In genomic region chr6:15061908-15062307, GRCh38 we compare ENCODE assay signal across 17 cellular contexts.
"Had no signal": no experiment of that assay in that cellular context is flagged by ENCODE, and none has a peak within 500 bp of the region (broad histone marks: within the 10 kb centered on the region; RNA-seq: fewer than 3 reads in every experiment).

No MANE protein-coding gene starts in this region.

- ATAC-seq: activated CD8-positive, alpha-beta memory T cell treated with anti-CD3 and anti-CD28 coated beads, Interleukin-2, amount 10 ng/mL, durations not matched to agents 7 days and 5 days; left lobe of liver had no signal

- H3K27ac ChIP-seq: dorsolateral prefrontal cortex, upper lobe of right lung had no signal

- H3K4me3 Mint-ChIP-seq: activated CD8-positive, alpha-beta memory T cell treated with anti-CD3 and anti-CD28 coated beads, Interleukin-2, amount 10 ng/mL, durations not matched to agents 7 days and 5 days; activated naive CD8-positive, alpha-beta T cell; activated T-cell treated with anti-CD3 and anti-CD28 coated beads, Interleukin-2, amount 50 U/mL, for 24 hours had no signal

- H3K27me3 ChIP-seq: dorsolateral prefrontal cortex, upper lobe of right lung had no signal

- H3K9me3 Mint-ChIP-seq: activated T-cell treated with anti-CD3 and anti-CD28 coated beads, Interleukin-2, amount 50 U/mL, for 24 hours had no signal

- H3K36me3 Mint-ChIP-seq: activated CD8-positive, alpha-beta memory T cell treated with anti-CD3 and anti-CD28 coated beads, Interleukin-2, amount 10 ng/mL, durations not matched to agents 7 days and 5 days; activated naive CD8-positive, alpha-beta T cell had no signal

- H3K27ac Mint-ChIP-seq: activated CD8-positive, alpha-beta memory T cell treated with anti-CD3 and anti-CD28 coated beads, Interleukin-2, amount 10 ng/mL, durations not matched to agents 7 days and 5 days; activated naive CD8-positive, alpha-beta T cell; activated T-cell treated with anti-CD3 and anti-CD28 coated beads, Interleukin-2, amount 50 U/mL, for 24 hours had no signal

- DNase-seq: activated CD4-positive, alpha-beta T cell treated with anti-CD3 and anti-CD28 coated beads, Interleukin-2, amount 50 U/mL, for 4 hours; activated CD4-positive, CD25-positive, alpha-beta regulatory T cell treated with anti-CD3 and anti-CD28 coated beads, Interleukin-2, amount 50 U/mL, for 72 hours; activated CD8-positive, alpha-beta memory T cell treated with anti-CD3 and anti-CD28 coated beads, Interleukin-2, amount 10 ng/mL, durations not matched to agents 7 days and 5 days; activated gamma-delta T cell; activated T-cell treated with anti-CD3 and anti-CD28 coated beads, Interleukin-2, amount 50 U/mL, for 24 hours; amygdala; dorsolateral prefrontal cortex; mesendoderm; posterior cingulate gyrus; right cardiac atrium; stimulated activated CD4-positive, alpha-beta T cell treated with anti-CD3 and anti-CD28 coated beads, Interleukin-12 subunit alpha, Interleukin-12 subunit beta, amount 100 ng/mL, for 4 hours; stimulated activated CD4-positive, alpha-beta T cell treated with anti-CD3 and anti-CD28 coated beads, Interleukin-2, amount 100 ng/mL, for 48 hours; stimulated activated naive CD4-positive, alpha-beta T cell treated with Interleukin-2 at 50 U/mL for 16 hours; T-helper 2 cell; upper lobe of right lung had no signal

- H3K27me3 Mint-ChIP-seq: activated CD8-positive, alpha-beta memory T cell treated with anti-CD3 and anti-CD28 coated beads, Interleukin-2, amount 10 ng/mL, durations not matched to agents 7 days and 5 days; activated naive CD8-positive, alpha-beta T cell; activated T-cell treated with anti-CD3 and anti-CD28 coated beads, Interleukin-2, amount 50 U/mL, for 24 hours had no signal

- H3K9me3 ChIP-seq: upper lobe of right lung had no signal

- H3K4me3 ChIP-seq: dorsolateral prefrontal cortex, upper lobe of right lung had no signal
